ENCODE assay signal across 1 cellular context in the genomic region with DNA sequence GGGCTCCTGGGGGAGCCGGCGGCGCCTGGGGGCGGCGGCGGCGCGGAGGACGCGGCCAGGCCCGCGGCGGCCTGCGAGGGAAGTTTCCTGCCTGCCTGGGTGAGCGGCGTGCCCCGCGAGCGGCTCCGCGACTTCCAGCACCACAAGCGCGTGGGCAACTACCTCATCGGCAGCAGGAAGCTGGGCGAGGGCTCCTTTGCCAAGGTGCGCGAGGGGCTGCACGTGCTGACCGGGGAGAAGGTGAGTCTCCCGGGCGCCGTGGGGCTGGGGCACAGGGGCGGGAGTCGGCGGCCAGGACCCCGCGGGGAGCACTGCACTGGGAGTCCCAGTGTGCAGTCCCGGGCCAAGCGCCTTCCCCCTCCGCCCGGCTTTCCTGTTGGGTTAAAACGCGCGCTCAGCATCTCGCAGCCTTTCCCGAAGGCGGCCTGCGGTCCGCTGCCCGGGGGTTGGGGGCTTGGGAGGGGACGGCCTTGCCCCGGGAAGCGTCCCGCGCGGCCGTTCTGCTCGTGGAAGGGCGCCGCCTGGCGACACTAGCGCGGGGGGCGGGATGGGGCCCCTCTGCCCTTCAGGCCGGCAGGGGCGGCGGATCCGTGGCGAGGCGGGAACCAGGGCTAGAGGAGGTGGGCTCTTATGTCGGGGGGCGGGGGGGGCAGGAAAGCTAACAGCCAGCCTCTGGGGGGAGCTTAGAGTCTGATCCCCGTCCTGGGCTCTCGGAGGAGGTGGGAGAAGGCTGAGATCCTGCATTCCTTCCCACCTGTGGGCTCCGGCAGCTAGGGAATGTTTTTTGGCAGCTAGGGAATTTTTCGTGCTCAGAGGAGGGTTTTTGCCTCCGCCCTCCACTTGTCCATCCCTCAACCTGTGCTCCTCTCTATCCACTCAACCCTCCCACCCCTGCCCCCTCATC.
TF ChIP-seq lines count a peak whose summit lies in the region.

No MANE protein-coding gene starts in this region.

TF ChIP-seq in HEK293, 187 proteins besides CTCF, POLR2A, EP300 and RAD21 (continued from another document):
- TF ChIP-seq REPIN1 (tag by site-specific recombination; IDR thresholded peaks at IDR 0.05; ENCODE audit: low read depth) (no peak), MZF1 (tag by site-specific recombination; IDR thresholded peaks at IDR 0.05; ENCODE audit: borderline replicate concordance) (no peak), ZNF311 (tag by site-specific recombination; IDR thresholded peaks at IDR 0.05; ENCODE audit: borderline replicate concordance) (no peak), ZBTB8A (tag by site-specific recombination; IDR thresholded peaks at IDR 0.05) (peak; percentile 85), YY2 (tag by site-specific recombination; IDR thresholded peaks at IDR 0.05) (no peak), ZNF629 (tag by site-specific recombination; IDR thresholded peaks at IDR 0.05) (peak; percentile 67), GLI4 (tag by site-specific recombination; IDR thresholded peaks at IDR 0.05) (peak; percentile 23; the same call in 1 of the 2 replicates), ZBTB7A (tag by site-specific recombination; IDR thresholded peaks at IDR 0.05; ENCODE audit: low read depth) (peak; percentile 79; the same call in 1 of the 2 replicates), ZNF140 (tag by site-specific recombination; IDR thresholded peaks at IDR 0.05) (no peak), ZNF2 (tag by site-specific recombination; IDR thresholded peaks at IDR 0.05) (no peak; the same call in 1 of the 2 replicates), TCF7L2 (IDR thresholded peaks at IDR 0.05; ENCODE audit: borderline replicate concordance, low read depth, low read length) (no peak)
- TF ChIP-seq, protein P1, sequence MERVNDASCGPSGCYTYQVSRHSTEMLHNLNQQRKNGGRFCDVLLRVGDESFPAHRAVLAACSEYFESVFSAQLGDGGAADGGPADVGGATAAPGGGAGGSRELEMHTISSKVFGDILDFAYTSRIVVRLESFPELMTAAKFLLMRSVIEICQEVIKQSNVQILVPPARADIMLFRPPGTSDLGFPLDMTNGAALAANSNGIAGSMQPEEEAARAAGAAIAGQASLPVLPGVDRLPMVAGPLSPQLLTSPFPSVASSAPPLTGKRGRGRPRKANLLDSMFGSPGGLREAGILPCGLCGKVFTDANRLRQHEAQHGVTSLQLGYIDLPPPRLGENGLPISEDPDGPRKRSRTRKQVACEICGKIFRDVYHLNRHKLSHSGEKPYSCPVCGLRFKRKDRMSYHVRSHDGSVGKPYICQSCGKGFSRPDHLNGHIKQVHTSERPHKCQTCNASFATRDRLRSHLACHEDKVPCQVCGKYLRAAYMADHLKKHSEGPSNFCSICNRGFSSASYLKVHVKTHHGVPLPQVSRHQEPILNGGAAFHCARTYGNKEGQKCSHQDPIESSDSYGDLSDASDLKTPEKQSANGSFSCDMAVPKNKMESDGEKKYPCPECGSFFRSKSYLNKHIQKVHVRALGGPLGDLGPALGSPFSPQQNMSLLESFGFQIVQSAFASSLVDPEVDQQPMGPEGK (tag by site-specific recombination; IDR thresholded peaks at IDR 0.05) = peak; percentile 100
